8 cellular contexts compared by ENCODE assay signal in the genomic region with DNA sequence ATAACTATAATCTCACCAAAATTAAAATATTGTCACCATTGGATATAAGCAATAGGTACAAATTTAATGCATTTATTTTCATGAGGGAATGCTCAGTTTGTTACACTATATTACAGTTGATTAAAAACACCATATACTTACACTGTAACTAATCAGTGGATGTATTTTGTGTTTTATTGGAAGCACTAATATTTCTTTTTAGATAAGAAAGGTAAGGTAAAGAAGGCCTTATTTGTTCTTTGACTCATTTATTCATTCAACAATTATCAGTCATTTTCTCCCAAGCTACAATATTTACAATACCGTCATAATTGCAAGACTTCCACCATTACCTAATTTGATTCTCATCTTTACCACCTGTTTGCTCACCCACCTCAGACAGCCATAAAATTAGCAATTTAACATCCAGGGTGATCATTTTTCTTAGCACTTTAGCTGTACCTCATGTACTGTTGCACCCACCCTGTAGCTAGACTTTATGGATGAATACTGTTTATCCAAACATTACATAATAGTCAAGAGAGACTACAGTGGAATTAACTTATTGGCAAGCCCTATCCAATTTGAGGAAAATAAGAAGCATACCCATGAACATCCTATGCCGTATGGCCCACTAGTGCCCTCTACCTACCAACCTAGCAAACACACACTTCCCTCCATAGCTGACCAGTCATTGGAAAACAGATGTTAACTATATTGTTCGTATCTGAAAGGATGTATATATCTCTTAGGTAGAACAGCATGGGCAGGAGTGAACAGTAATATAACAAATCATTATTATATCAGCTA.
DNase-seq lines count a peak whose midpoint lies in the region; ATAC-seq and TF ChIP-seq lines count a peak whose summit lies in the region.

No MANE protein-coding gene starts in this region.

- no peak overlapping the region for H3K27ac ChIP-seq in heart right ventricle

- intact Hi-C loops in heart right ventricle (cut with DNase I) = no loop called here

- H3K4me3 ChIP-seq in heart right ventricle = no peak overlapping the region

- H3K4me1 ChIP-seq in heart right ventricle = no peaks in the 10 kb centered on the region

- ATAC-seq in HG03432 (IDR thresholded peaks at IDR 0.05; ENCODE audit: unreplicated experiment) = peak; percentile 50
- ATAC-seq in heart right ventricle = peak in 2 of 8 donors; percentile 30 to 68
- no peak for ATAC-seq in HG02973 (IDR thresholded peaks at IDR 0.05; ENCODE audit: unreplicated experiment)

- DNase-seq in Caki2 (ENCODE audit: low read depth) (peak; percentile 6), SK-MEL-5 (ENCODE audit: low read depth, low spot score) (peak; percentile 76), heart right ventricle (no peak), GM19238 (ENCODE audit: insufficient read length, low spot score) (no peak), AG08396 (ENCODE audit: low spot score) (no peak)
- no peak for DNase-seq in stimulated activated naive CD4-positive, alpha-beta T cell treated with Interleukin-2 at 50 U/mL for 16 hours (lab: John Stamatoyannopoulos, UW)

- H3K36me3 ChIP-seq in heart right ventricle = peaks cover 0 to 51% (median 0%) of the 10 kb centered on the region in 9 donors

- WGBS in heart right ventricle, 2 donors = 82 to 83% methylated on average over 3 of the region's 3 CpGs

- no peaks in the 10 kb centered on the region for H3K9me3 ChIP-seq in heart right ventricle

- peak in 7 of 9 donors; percentile 26 to 61 (median 48) for TF ChIP-seq CTCF in heart right ventricle (IDR thresholded peaks at IDR 0.05)

- in situ Hi-C loops in Caki2 (cut with HindIII; ENCODE audit: low pct_unique_long_range_greater_than_20kb, low sequenced_read_pairs) (no loop called here), SK-MEL-5 (cut with HindIII; ENCODE audit: low pct_unique_long_range_greater_than_20kb, low sequenced_read_pairs) (no loop called here)

- no peaks in the 10 kb centered on the region for H3K27me3 ChIP-seq in heart right ventricle

Comparison
In these comparisons a context has a peak if more than half of its experiments do, and no peak if none do; other contexts are left out.
1. DNase-seq: peak in Caki2 (single experiment) and SK-MEL-5 (single experiment); none in heart right ventricle (0 of 2), GM19238 (single experiment), AG08396 (single experiment) and stimulated activated naive CD4-positive, alpha-beta T cell treated with Interleukin-2 at 50 U/mL for 16 hours (single experiment).